31 cellular contexts compared by ENCODE assay signal in genomic region chr6:161061576-161061975, GRCh38.
"Had no signal": no experiment of that assay in that cellular context is flagged by ENCODE, and none has a peak within 500 bp of the region (broad histone marks: within the 10 kb centered on the region; RNA-seq: fewer than 3 reads in every experiment).

No MANE protein-coding gene starts in this region.

- H3K36me3 Mint-ChIP-seq: natural killer cell treated with Interleukin-12 subunit alpha and Interleukin-12 subunit beta and Interleukin-15 and Interleukin-18, amount 100 ng/mL, for 72 hours had no signal

- H3K27ac Mint-ChIP-seq: mesothelial cell of epicardium; natural killer cell treated with Interleukin-12 subunit alpha and Interleukin-12 subunit beta and Interleukin-15 and Interleukin-18, amount 100 ng/mL, for 72 hours; progenitor cell of endocrine pancreas; stimulated activated naive CD8-positive, alpha-beta T cell treated with anti-CD3 and anti-CD28 coated beads, Interleukin-15, amount 100 ng/mL, for 72 hours had no signal

- H3K4me2 ChIP-seq: hepatocyte, smooth muscle cell had no signal

- FAIRE-seq: pancreas had no signal

- H3K27ac ChIP-seq: epithelial cell of prostate, gastrocnemius medialis, hepatocyte, left lung, neutrophil, pancreas, suprapubic skin, transverse colon, upper lobe of right lung, vagina had no signal

- H3K36me3 ChIP-seq: gastrocnemius medialis, left lung, neutrophil, pancreas, suprapubic skin, transverse colon, upper lobe of right lung, vagina had no signal

- H3K9me3 Mint-ChIP-seq: natural killer cell treated with Interleukin-12 subunit alpha and Interleukin-12 subunit beta and Interleukin-15 and Interleukin-18, amount 100 ng/mL, for 72 hours; stimulated activated naive CD8-positive, alpha-beta T cell treated with anti-CD3 and anti-CD28 coated beads, Interleukin-15, amount 100 ng/mL, for 72 hours had no signal

- H2AFZ ChIP-seq: hepatocyte had no signal

- DNase-seq: cortex of kidney; effector CD4-positive, alpha-beta T cell; foreskin fibroblast; gastrocnemius medialis; head of caudate nucleus; left cardiac atrium; left lung; mesenchymal stem cell; mucosa of descending colon; naive B cell; pancreas; stimulated activated CD4-positive, alpha-beta T cell treated with anti-CD3 and anti-CD28 coated beads, Interleukin-12 subunit alpha, Interleukin-12 subunit beta, amount 100 ng/mL, for 4 hours; stimulated activated CD4-positive, alpha-beta T cell treated with anti-CD3 and anti-CD28 coated beads, Interleukin-1b, Interleukin-23, amount 100 ng/mL, for 48 hours; stimulated activated CD4-positive, alpha-beta T cell treated with anti-CD3 and anti-CD28 coated beads, Interleukin-4, amount 100 ng/mL, for 1 hour; stimulated activated CD8-positive, alpha-beta memory T cell treated with anti-CD3 and anti-CD28 coated beads, Interleukin-4, amount 100 ng/mL, for 48 hours; stimulated activated naive CD4-positive, alpha-beta T cell; stimulated activated naive CD8-positive, alpha-beta T cell treated with anti-CD3 and anti-CD28 coated beads, Interleukin-15, amount 100 ng/mL, for 72 hours; transverse colon; upper lobe of right lung had no signal

- H3K4me3 Mint-ChIP-seq: mesothelial cell of epicardium; naive B cell; natural killer cell treated with Interleukin-12 subunit alpha and Interleukin-12 subunit beta and Interleukin-15 and Interleukin-18, amount 100 ng/mL, for 72 hours; neural crest cell; stimulated activated naive CD8-positive, alpha-beta T cell treated with anti-CD3 and anti-CD28 coated beads, Interleukin-15, amount 100 ng/mL, for 72 hours had no signal

- H3K27me3 ChIP-seq: gastrocnemius medialis, hepatocyte, left lung, neutrophil, pancreas, suprapubic skin, transverse colon, upper lobe of right lung, vagina had no signal

- H3K9me3 ChIP-seq: gastrocnemius medialis, left lung, mucosa of descending colon, neutrophil, pancreas, suprapubic skin, transverse colon, upper lobe of right lung, vagina had no signal

- H3K4me1 ChIP-seq: gastrocnemius medialis, left lung, transverse colon, upper lobe of right lung had no signal

- H3K27me3 Mint-ChIP-seq: naive B cell; natural killer cell treated with Interleukin-12 subunit alpha and Interleukin-12 subunit beta and Interleukin-15 and Interleukin-18, amount 100 ng/mL, for 72 hours; progenitor cell of endocrine pancreas; stimulated activated naive CD8-positive, alpha-beta T cell treated with anti-CD3 and anti-CD28 coated beads, Interleukin-15, amount 100 ng/mL, for 72 hours had no signal

- H3K4me1 Mint-ChIP-seq: mesothelial cell of epicardium had no signal

- H3K4me3 ChIP-seq: gastrocnemius medialis, hepatocyte, left lung, mucosa of descending colon, pancreas, smooth muscle cell, suprapubic skin, transverse colon, upper lobe of right lung, vagina had no signal

- ATAC-seq: esophagus mucosa; gastrocnemius medialis; left cardiac atrium; left lung; mucosa of descending colon; natural killer cell treated with Interleukin-12 subunit alpha and Interleukin-12 subunit beta and Interleukin-15 and Interleukin-18, amount 100 ng/mL, for 72 hours; pancreas; sciatic nerve; stimulated activated naive CD8-positive, alpha-beta T cell treated with anti-CD3 and anti-CD28 coated beads, Interleukin-15, amount 100 ng/mL, for 72 hours; upper lobe of right lung had no signal
